In the genomic region with DNA sequence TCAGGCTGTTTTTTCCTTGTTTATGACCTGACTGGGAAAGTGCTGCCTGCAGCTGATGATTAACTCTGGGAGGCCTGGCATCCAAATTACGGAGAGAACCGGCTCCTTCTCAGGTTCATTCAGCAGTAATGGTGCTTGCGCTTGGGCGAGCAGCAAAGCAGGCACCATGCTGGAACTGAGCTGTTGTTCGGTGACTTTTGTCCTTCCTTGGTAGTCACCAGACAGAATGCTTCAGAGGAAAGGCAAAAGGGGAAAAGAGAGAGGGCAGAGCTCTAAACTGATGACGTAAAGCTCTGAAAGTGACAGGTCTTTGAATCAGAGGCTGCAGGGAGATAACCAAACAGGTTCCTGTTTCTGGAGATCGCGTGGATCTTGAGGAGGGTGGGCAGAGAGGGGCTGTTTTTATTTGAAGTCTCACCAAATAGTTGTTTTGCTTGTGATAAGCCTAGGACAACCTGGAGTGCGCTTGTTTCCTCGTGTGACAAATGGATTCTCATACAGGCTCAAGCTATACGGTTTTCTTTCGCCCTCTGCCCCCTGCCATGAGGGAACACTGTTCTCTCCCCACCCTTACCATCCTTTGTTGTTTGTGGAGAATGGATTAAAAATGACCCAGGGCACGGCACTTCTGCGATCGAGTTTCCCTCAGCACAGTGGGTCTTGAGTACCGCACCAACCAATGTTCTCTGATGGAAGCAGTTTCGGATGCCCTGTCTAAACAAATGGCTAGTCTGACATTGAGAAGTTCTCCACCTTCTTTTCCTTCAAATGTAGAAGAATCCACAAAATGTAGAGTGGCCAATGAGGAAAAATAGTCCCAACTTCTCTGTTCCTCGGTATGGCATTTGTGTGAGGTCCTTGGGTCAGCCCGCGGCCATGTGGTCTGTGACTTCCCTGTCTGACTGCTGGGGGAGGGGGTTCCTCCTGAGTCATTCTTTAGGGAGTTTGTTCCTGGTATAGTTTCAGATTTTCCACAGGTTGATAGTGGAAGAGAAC, we compare ENCODE assay signal across 1 cellular context.
A peak's percentile ranks its signal among the peaks of the same experiment; 100 is the strongest.
TF ChIP-seq lines count a peak whose summit lies in the region.

No MANE protein-coding gene starts in this region.

TF ChIP-seq in GM12878, 131 proteins besides CTCF, POLR2A, EP300 and RAD21 (continued from another document and continues in another):
- TF ChIP-seq, protein P1, sequence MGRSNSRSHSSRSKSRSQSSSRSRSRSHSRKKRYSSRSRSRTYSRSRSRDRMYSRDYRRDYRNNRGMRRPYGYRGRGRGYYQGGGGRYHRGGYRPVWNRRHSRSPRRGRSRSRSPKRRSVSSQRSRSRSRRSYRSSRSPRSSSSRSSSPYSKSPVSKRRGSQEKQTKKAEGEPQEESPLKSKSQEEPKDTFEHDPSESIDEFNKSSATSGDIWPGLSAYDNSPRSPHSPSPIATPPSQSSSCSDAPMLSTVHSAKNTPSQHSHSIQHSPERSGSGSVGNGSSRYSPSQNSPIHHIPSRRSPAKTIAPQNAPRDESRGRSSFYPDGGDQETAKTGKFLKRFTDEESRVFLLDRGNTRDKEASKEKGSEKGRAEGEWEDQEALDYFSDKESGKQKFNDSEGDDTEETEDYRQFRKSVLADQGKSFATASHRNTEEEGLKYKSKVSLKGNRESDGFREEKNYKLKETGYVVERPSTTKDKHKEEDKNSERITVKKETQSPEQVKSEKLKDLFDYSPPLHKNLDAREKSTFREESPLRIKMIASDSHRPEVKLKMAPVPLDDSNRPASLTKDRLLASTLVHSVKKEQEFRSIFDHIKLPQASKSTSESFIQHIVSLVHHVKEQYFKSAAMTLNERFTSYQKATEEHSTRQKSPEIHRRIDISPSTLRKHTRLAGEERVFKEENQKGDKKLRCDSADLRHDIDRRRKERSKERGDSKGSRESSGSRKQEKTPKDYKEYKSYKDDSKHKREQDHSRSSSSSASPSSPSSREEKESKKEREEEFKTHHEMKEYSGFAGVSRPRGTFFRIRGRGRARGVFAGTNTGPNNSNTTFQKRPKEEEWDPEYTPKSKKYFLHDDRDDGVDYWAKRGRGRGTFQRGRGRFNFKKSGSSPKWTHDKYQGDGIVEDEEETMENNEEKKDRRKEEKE (IDR thresholded peaks at IDR 0.05), result no peak
- TF ChIP-seq, protein P2, sequence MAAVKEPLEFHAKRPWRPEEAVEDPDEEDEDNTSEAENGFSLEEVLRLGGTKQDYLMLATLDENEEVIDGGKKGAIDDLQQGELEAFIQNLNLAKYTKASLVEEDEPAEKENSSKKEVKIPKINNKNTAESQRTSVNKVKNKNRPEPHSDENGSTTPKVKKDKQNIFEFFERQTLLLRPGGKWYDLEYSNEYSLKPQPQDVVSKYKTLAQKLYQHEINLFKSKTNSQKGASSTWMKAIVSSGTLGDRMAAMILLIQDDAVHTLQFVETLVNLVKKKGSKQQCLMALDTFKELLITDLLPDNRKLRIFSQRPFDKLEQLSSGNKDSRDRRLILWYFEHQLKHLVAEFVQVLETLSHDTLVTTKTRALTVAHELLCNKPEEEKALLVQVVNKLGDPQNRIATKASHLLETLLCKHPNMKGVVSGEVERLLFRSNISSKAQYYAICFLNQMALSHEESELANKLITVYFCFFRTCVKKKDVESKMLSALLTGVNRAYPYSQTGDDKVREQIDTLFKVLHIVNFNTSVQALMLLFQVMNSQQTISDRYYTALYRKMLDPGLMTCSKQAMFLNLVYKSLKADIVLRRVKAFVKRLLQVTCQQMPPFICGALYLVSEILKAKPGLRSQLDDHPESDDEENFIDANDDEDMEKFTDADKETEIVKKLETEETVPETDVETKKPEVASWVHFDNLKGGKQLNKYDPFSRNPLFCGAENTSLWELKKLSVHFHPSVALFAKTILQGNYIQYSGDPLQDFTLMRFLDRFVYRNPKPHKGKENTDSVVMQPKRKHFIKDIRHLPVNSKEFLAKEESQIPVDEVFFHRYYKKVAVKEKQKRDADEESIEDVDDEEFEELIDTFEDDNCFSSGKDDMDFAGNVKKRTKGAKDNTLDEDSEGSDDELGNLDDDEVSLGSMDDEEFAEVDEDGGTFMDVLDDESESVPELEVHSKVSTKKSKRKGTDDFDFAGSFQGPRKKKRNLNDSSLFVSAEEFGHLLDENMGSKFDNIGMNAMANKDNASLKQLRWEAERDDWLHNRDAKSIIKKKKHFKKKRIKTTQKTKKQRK (IDR thresholded peaks at IDR 0.05; ENCODE audit: low read depth, low read length), result no peak
- TF ChIP-seq, protein P3, sequence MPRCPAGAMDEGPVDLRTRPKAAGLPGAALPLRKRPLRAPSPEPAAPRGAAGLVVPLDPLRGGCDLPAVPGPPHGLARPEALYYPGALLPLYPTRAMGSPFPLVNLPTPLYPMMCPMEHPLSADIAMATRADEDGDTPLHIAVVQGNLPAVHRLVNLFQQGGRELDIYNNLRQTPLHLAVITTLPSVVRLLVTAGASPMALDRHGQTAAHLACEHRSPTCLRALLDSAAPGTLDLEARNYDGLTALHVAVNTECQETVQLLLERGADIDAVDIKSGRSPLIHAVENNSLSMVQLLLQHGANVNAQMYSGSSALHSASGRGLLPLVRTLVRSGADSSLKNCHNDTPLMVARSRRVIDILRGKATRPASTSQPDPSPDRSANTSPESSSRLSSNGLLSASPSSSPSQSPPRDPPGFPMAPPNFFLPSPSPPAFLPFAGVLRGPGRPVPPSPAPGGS (IDR thresholded peaks at IDR 0.05; ENCODE audit: borderline replicate concordance, insufficient read depth, low read depth, low read length, poor library complexity, severe bottlenecking), result no peak
- TF ChIP-seq ESRRA (IDR thresholded peaks at IDR 0.05; ENCODE audit: low read length), result no peak
- 0 out of 4 replicates have a peak, but pooled peaks of 1 of the 2 experiments have one; percentile 23 for TF ChIP-seq ETV6 (conservative IDR thresholded peaks at IDR 0.05 in 1 of 2, IDR thresholded peaks at IDR 0.05 in 1 of 2; ENCODE audit: borderline replicate concordance in 1 of 2, low read depth in 1 of 2)
- no peak for TF ChIP-seq MYC (IDR thresholded peaks at IDR 0.05; ENCODE audit: insufficient read depth, insufficient read length, insufficient replicate concordance, low read length, severe bottlenecking)
- no peak for TF ChIP-seq CBX5 (IDR thresholded peaks at IDR 0.05; ENCODE audit: low read depth)
- TF ChIP-seq, protein P4, sequence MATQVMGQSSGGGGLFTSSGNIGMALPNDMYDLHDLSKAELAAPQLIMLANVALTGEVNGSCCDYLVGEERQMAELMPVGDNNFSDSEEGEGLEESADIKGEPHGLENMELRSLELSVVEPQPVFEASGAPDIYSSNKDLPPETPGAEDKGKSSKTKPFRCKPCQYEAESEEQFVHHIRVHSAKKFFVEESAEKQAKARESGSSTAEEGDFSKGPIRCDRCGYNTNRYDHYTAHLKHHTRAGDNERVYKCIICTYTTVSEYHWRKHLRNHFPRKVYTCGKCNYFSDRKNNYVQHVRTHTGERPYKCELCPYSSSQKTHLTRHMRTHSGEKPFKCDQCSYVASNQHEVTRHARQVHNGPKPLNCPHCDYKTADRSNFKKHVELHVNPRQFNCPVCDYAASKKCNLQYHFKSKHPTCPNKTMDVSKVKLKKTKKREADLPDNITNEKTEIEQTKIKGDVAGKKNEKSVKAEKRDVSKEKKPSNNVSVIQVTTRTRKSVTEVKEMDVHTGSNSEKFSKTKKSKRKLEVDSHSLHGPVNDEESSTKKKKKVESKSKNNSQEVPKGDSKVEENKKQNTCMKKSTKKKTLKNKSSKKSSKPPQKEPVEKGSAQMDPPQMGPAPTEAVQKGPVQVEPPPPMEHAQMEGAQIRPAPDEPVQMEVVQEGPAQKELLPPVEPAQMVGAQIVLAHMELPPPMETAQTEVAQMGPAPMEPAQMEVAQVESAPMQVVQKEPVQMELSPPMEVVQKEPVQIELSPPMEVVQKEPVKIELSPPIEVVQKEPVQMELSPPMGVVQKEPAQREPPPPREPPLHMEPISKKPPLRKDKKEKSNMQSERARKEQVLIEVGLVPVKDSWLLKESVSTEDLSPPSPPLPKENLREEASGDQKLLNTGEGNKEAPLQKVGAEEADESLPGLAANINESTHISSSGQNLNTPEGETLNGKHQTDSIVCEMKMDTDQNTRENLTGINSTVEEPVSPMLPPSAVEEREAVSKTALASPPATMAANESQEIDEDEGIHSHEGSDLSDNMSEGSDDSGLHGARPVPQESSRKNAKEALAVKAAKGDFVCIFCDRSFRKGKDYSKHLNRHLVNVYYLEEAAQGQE (IDR thresholded peaks at IDR 0.05; ENCODE audit: low read depth, low read length), result no peak
- no peak for TF ChIP-seq TARDBP (IDR thresholded peaks at IDR 0.05; ENCODE audit: borderline replicate concordance)
- 0 out of 2 replicates have a peak, but pooled peaks have one; percentile 23 for TF ChIP-seq RB1 (IDR thresholded peaks at IDR 0.05; ENCODE audit: borderline replicate concordance)
- no peak for TF ChIP-seq RELA (IDR thresholded peaks at IDR 0.05; ENCODE audit: borderline replicate concordance, partially characterized antibody)
- TF ChIP-seq NFXL1 (IDR thresholded peaks at IDR 0.05; ENCODE audit: borderline replicate concordance), result no peak
- TF ChIP-seq BACH1 (IDR thresholded peaks at IDR 0.05; ENCODE audit: borderline replicate concordance), result no peak; the same call in 1 of the 2 replicates
- TF ChIP-seq RAD51 (IDR thresholded peaks at IDR 0.05), result no peak
- TF ChIP-seq JUND (IDR thresholded peaks at IDR 0.05; ENCODE audit: low read depth, low read length), result no peak
- TF ChIP-seq STAT3 (IDR thresholded peaks at IDR 0.05; ENCODE audit: low read depth, low read length), result no peak
- TF ChIP-seq MTA2 (IDR thresholded peaks at IDR 0.05; ENCODE audit: low read depth), result no peak
- peak; percentile 51 for TF ChIP-seq RUNX3 (IDR thresholded peaks at IDR 0.05; ENCODE audit: low read length)
- no peak for TF ChIP-seq SREBF2 (IDR thresholded peaks at IDR 0.05; ENCODE audit: low read length)
- no peak for TF ChIP-seq EZH2 (IDR thresholded peaks at IDR 0.05; ENCODE audit: borderline replicate concordance, control insufficient read depth, low read depth, low read length)
- TF ChIP-seq SP1 (IDR thresholded peaks at IDR 0.05; ENCODE audit: low read depth, low read length), result no peak
- TF ChIP-seq BRCA1 (IDR thresholded peaks at IDR 0.05; ENCODE audit: low read depth, low read length), result no peak
- no peak for TF ChIP-seq YBX1 (IDR thresholded peaks at IDR 0.05)
- no peak for TF ChIP-seq GABPA (IDR thresholded peaks at IDR 0.05; ENCODE audit: low read depth)
- no peak for TF ChIP-seq NFIC (IDR thresholded peaks at IDR 0.05; ENCODE audit: low read depth, low read length)
- no peak for TF ChIP-seq STAT1 (conservative IDR thresholded peaks at IDR 0.05)
- TF ChIP-seq ZNF217 (IDR thresholded peaks at IDR 0.05), result no peak
- TF ChIP-seq, protein P5, sequence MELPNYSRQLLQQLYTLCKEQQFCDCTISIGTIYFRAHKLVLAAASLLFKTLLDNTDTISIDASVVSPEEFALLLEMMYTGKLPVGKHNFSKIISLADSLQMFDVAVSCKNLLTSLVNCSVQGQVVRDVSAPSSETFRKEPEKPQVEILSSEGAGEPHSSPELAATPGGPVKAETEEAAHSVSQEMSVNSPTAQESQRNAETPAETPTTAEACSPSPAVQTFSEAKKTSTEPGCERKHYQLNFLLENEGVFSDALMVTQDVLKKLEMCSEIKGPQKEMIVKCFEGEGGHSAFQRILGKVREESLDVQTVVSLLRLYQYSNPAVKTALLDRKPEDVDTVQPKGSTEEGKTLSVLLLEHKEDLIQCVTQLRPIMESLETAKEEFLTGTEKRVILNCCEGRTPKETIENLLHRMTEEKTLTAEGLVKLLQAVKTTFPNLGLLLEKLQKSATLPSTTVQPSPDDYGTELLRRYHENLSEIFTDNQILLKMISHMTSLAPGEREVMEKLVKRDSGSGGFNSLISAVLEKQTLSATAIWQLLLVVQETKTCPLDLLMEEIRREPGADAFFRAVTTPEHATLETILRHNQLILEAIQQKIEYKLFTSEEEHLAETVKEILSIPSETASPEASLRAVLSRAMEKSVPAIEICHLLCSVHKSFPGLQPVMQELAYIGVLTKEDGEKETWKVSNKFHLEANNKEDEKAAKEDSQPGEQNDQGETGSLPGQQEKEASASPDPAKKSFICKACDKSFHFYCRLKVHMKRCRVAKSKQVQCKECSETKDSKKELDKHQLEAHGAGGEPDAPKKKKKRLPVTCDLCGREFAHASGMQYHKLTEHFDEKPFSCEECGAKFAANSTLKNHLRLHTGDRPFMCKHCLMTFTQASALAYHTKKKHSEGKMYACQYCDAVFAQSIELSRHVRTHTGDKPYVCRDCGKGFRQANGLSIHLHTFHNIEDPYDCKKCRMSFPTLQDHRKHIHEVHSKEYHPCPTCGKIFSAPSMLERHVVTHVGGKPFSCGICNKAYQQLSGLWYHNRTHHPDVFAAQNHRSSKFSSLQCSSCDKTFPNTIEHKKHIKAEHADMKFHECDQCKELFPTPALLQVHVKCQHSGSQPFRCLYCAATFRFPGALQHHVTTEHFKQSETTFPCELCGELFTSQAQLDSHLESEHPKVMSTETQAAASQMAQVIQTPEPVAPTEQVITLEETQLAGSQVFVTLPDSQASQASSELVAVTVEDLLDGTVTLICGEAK (IDR thresholded peaks at IDR 0.05; ENCODE audit: borderline replicate concordance), result no peak
- TF ChIP-seq, protein P6, sequence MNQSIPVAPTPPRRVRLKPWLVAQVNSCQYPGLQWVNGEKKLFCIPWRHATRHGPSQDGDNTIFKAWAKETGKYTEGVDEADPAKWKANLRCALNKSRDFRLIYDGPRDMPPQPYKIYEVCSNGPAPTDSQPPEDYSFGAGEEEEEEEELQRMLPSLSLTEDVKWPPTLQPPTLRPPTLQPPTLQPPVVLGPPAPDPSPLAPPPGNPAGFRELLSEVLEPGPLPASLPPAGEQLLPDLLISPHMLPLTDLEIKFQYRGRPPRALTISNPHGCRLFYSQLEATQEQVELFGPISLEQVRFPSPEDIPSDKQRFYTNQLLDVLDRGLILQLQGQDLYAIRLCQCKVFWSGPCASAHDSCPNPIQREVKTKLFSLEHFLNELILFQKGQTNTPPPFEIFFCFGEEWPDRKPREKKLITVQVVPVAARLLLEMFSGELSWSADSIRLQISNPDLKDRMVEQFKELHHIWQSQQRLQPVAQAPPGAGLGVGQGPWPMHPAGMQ (IDR thresholded peaks at IDR 0.05; ENCODE audit: borderline replicate concordance), result no peak
- no peak for TF ChIP-seq ZNF622 (IDR thresholded peaks at IDR 0.05)
- peak; percentile 45; the same call in 1 of the 2 replicates for TF ChIP-seq SPI1 (IDR thresholded peaks at IDR 0.05; ENCODE audit: borderline replicate concordance, insufficient read depth, low read depth, low read length)
- TF ChIP-seq HCFC1 (IDR thresholded peaks at IDR 0.05; ENCODE audit: low read length), result no peak
- TF ChIP-seq, protein P7, sequence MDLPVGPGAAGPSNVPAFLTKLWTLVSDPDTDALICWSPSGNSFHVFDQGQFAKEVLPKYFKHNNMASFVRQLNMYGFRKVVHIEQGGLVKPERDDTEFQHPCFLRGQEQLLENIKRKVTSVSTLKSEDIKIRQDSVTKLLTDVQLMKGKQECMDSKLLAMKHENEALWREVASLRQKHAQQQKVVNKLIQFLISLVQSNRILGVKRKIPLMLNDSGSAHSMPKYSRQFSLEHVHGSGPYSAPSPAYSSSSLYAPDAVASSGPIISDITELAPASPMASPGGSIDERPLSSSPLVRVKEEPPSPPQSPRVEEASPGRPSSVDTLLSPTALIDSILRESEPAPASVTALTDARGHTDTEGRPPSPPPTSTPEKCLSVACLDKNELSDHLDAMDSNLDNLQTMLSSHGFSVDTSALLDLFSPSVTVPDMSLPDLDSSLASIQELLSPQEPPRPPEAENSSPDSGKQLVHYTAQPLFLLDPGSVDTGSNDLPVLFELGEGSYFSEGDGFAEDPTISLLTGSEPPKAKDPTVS (IDR thresholded peaks at IDR 0.05; ENCODE audit: low read depth, low read length), result no peak
- no peak for TF ChIP-seq CHD4 (IDR thresholded peaks at IDR 0.05)
- peak; percentile 91 for TF ChIP-seq CREM (IDR thresholded peaks at IDR 0.05; ENCODE audit: low read depth)
- TF ChIP-seq KLF5 (IDR thresholded peaks at IDR 0.05; ENCODE audit: partially characterized antibody), result no peak
- TF ChIP-seq CHD1 (IDR thresholded peaks at IDR 0.05; ENCODE audit: low read depth, low read length), result peak; percentile 74; the same call in 1 of the 2 replicates
- no peak for TF ChIP-seq HDAC2 (IDR thresholded peaks at IDR 0.05)
- 0 out of 2 replicates have a peak, but pooled peaks have one; percentile 28 for TF ChIP-seq IKZF1 (conservative IDR thresholded peaks at IDR 0.05)
